Comparison of ENCODE assay signal across 1 cellular context in the genomic region with DNA sequence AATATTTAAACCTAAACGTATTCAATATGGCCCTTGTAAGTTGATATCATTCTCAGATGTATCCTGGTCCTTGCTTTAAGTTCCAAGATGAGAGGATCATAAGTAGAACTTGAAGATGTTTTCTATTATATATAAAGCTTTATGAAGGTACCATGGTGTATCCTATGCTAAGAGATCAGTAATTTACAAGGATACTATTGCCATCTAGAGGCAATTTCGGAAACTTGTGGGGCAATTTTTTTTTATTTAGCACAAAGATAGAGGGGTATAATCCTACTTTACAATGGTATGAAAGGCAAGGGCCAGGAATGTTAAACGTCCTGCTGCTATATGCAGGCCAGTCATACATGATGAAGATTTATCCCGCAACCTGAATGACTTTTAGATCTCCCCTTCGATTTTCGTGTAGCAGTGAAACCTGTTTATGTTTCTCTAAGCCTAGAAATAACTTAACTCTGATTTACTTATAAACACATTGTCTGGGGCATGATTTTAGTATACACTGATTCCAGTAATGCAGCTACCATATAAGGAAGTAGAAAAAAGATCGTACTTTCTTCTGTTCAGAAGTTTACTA.
TF ChIP-seq lines count a peak whose summit lies in the region.

No MANE protein-coding gene starts in this region.

TF ChIP-seq in GM23338, 12 proteins besides CTCF, POLR2A, EP300 and RAD21 (continued from another document):
- TF ChIP-seq, protein P1, sequence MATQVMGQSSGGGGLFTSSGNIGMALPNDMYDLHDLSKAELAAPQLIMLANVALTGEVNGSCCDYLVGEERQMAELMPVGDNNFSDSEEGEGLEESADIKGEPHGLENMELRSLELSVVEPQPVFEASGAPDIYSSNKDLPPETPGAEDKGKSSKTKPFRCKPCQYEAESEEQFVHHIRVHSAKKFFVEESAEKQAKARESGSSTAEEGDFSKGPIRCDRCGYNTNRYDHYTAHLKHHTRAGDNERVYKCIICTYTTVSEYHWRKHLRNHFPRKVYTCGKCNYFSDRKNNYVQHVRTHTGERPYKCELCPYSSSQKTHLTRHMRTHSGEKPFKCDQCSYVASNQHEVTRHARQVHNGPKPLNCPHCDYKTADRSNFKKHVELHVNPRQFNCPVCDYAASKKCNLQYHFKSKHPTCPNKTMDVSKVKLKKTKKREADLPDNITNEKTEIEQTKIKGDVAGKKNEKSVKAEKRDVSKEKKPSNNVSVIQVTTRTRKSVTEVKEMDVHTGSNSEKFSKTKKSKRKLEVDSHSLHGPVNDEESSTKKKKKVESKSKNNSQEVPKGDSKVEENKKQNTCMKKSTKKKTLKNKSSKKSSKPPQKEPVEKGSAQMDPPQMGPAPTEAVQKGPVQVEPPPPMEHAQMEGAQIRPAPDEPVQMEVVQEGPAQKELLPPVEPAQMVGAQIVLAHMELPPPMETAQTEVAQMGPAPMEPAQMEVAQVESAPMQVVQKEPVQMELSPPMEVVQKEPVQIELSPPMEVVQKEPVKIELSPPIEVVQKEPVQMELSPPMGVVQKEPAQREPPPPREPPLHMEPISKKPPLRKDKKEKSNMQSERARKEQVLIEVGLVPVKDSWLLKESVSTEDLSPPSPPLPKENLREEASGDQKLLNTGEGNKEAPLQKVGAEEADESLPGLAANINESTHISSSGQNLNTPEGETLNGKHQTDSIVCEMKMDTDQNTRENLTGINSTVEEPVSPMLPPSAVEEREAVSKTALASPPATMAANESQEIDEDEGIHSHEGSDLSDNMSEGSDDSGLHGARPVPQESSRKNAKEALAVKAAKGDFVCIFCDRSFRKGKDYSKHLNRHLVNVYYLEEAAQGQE (IDR thresholded peaks at IDR 0.05; ENCODE audit: unreplicated experiment), result no peak
- TF ChIP-seq, protein P2, sequence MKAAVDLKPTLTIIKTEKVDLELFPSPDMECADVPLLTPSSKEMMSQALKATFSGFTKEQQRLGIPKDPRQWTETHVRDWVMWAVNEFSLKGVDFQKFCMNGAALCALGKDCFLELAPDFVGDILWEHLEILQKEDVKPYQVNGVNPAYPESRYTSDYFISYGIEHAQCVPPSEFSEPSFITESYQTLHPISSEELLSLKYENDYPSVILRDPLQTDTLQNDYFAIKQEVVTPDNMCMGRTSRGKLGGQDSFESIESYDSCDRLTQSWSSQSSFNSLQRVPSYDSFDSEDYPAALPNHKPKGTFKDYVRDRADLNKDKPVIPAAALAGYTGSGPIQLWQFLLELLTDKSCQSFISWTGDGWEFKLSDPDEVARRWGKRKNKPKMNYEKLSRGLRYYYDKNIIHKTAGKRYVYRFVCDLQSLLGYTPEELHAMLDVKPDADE (IDR thresholded peaks at IDR 0.05), result no peak
